In the genomic region with DNA sequence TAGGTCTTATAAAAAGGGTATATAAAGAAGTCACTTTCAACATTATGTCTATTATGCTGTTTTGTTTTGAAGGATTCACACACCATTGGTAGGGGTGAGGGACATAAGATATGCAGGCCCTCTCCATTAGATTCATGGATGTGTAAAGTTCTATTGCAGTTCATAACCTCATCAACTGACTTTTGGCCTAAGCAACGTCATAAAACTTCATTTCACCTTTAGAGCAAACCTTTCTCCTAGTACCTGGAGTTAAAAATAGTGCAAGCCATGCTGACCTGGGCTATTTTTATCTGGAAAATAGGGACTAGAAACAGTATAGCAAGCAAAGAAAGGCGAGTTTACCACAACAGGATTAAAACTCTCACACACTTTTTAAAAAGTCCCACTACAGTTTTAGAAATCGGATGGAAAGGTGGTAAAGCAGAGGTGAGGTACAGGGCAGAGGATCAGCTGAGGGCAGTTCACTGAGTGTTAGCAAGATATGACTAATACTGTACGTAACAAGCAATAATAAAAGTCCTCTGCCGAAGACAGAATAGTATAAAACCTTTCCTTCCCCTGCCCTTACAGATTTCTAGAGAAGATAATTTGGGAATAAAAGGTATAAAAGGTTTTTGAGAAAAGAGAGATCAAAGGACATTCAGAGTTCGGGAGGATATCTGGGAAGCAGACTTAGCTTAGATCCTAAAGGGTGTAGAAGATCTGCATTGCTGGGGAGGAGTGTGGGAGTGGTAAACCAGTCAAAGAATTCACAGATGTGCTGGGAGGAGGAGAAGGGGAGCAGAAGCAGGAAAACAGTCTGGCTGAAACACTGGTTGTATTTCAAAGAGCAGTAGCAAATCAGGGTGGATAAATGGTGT, we compare ENCODE assay signal across 10 cellular contexts. TPM values are rescaled to one million over a fixed set of nuclear protein-coding genes. Genes with fewer than 3 reads are reported as not detected.
DNase-seq lines count a peak whose midpoint lies in the region; ATAC-seq and TF ChIP-seq lines count a peak whose summit lies in the region.
"Had no signal": no experiment of that assay in that cellular context is flagged by ENCODE, and none has a peak within 500 bp of the region (broad histone marks: within the 10 kb centered on the region; RNA-seq: fewer than 3 reads in every experiment).

No MANE protein-coding gene starts in this region.

- intact Hi-C loops in breast epithelium (cut with DNase I; ENCODE audit: low total_unique reads): no loop called here

- no peaks in the 10 kb centered on the region for H3K9me3 Mint-ChIP-seq in endodermal cell

- no peaks in the 10 kb centered on the region for H3K79me2 ChIP-seq in mesendoderm (ENCODE audit: control insufficient read depth, insufficient read depth, low read length)

- H3K36me3 ChIP-seq in breast epithelium (no peaks in the 10 kb centered on the region), mesendoderm (ENCODE audit: control insufficient read depth, insufficient read depth, low read length) (no peaks in the 10 kb centered on the region), endodermal cell (ENCODE audit: control insufficient read depth, insufficient read depth, low read length) (no peaks in the 10 kb centered on the region)

- no peak overlapping the region for H2BK120ac ChIP-seq in mesendoderm (ENCODE audit: low read depth, low read length)

- H3K4me1 ChIP-seq in breast epithelium: peaks cover 0 to 5% of the 10 kb centered on the region in 2 donors
- H3K4me1 ChIP-seq in mesendoderm (ENCODE audit: control insufficient read depth, low read depth, low read length): no peaks in the 10 kb centered on the region
- peaks cover 2% of the 10 kb centered on the region for H3K4me1 ChIP-seq in endodermal cell (ENCODE audit: control insufficient read depth, insufficient read depth, low read length)

- TF ChIP-seq POLR2A in breast epithelium (IDR thresholded peaks at IDR 0.05): no peak

- no CpG with 5 or more reads among the region's 6 CpGs for WGBS in mesendoderm (ENCODE audit: extremely low coverage, insufficient coverage, low lambda C conversion rate)
- 25 to 78% methylated on average over 1 to 6 of the region's 6 CpGs for WGBS in endodermal cell (ENCODE audit: insufficient coverage in 1 of 2, insufficient read length in 1 of 2), 2 experiments

- ATAC-seq in HG02852 (IDR thresholded peaks at IDR 0.05; ENCODE audit: unreplicated experiment): peak; percentile 79

- H3K36me3 Mint-ChIP-seq in endodermal cell (ENCODE audit: low read depth): peaks cover 2% of the 10 kb centered on the region

- H3K4ac ChIP-seq in mesendoderm (ENCODE audit: low read depth, low read length): no peak overlapping the region

- H3K4me3 ChIP-seq in breast epithelium (peak overlapping the region in 1 of 3 donors; percentile 14), mesendoderm (ENCODE audit: low read length) (no peak overlapping the region), endodermal cell (ENCODE audit: low read length) (no peak overlapping the region)

- H3K4me3 Mint-ChIP-seq in endodermal cell: no peak overlapping the region

- H4K8ac ChIP-seq in mesendoderm (ENCODE audit: low read depth, low read length): no peak overlapping the region

- no peak overlapping the region for H3K27ac Mint-ChIP-seq in endodermal cell

- H3K9me3 ChIP-seq in breast epithelium (no peaks in the 10 kb centered on the region), endodermal cell (ENCODE audit: control insufficient read depth, low read length) (no peaks in the 10 kb centered on the region)

- H3K27me3 Mint-ChIP-seq in endodermal cell (ENCODE audit: insufficient read depth): no peaks in the 10 kb centered on the region

- no peak overlapping the region for H3K56ac ChIP-seq in mesendoderm (ENCODE audit: low read length)

- no peak overlapping the region for H3K23ac ChIP-seq in mesendoderm (ENCODE audit: low read length)

- H3K18ac ChIP-seq in mesendoderm (ENCODE audit: low read length): no peak overlapping the region

- no peaks in the 10 kb centered on the region for H3K79me1 ChIP-seq in mesendoderm (ENCODE audit: low read length)

- H3K9ac ChIP-seq in mesendoderm (ENCODE audit: low read length) (no peak overlapping the region), endodermal cell (ENCODE audit: extremely low read depth, low read length, poor library complexity, severe bottlenecking) (no peak overlapping the region)

- no peaks in the 10 kb centered on the region for H3K27me3 ChIP-seq in breast epithelium
- H3K27me3 ChIP-seq in mesendoderm (ENCODE audit: insufficient read depth, low read length, poor library complexity): no peaks in the 10 kb centered on the region
- no peaks in the 10 kb centered on the region for H3K27me3 ChIP-seq in endodermal cell (ENCODE audit: control insufficient read depth, insufficient read depth, low read length, poor library complexity, severe bottlenecking)

- no peaks in the 10 kb centered on the region for H3K4me1 Mint-ChIP-seq in endodermal cell

- peak; percentile 35 for DNase-seq in Daoy (ENCODE audit: low read depth)
- DNase-seq in breast epithelium (ENCODE audit: low spot score in 2 of 2): no peak
- DNase-seq in mesendoderm: peak; percentile 22
- DNase-seq in endodermal cell: no peak
- no peak for DNase-seq in NCI-H510A (lab: John Stamatoyannopoulos, UW)
- no peak for DNase-seq in stimulated activated CD4-positive, alpha-beta T cell treated with anti-CD3 and anti-CD28 coated beads, Interleukin-2, amount 100 ng/mL, for 48 hours
- DNase-seq in NCI-H2227 (lab: John Stamatoyannopoulos, UW; ENCODE audit: unreplicated experiment): no peak
- DNase-seq: NK-92 treated with Interleukin-12 subunit alpha and Interleukin-12 subunit beta, amount 100 ng/mL, for 24 hours; stimulated activated CD4-positive, alpha-beta T cell treated with anti-CD3 and anti-CD28 coated beads, Interleukin-4, amount 100 ng/mL, for 1 hour had no signal

- no peak overlapping the region for H2BK5ac ChIP-seq in mesendoderm (ENCODE audit: low read length)

- TF ChIP-seq CTCF in breast epithelium (IDR thresholded peaks at IDR 0.05) (no peak), endodermal cell (conservative IDR thresholded peaks at IDR 0.05) (no peak)

- no peak overlapping the region for H4K5ac ChIP-seq in mesendoderm (ENCODE audit: low read length)

- H3K27ac ChIP-seq in breast epithelium (peak overlapping the region; percentile 39 to 54), mesendoderm (ENCODE audit: low read depth, low read length) (no peak overlapping the region), endodermal cell (ENCODE audit: low read depth, low read length) (no peak overlapping the region)

- no peak overlapping the region for H3K4me2 ChIP-seq in mesendoderm (ENCODE audit: low read length)

- no peak overlapping the region for H2AK5ac ChIP-seq in mesendoderm (ENCODE audit: low read length)

- H2BK15ac ChIP-seq in mesendoderm (replicated peaks; ENCODE audit: low read depth): no peak overlapping the region

RNA-seq across cellular contexts. Expression of gene EGLN1, which starts 14.3 kb away (rescaled TPM):
- 25.2 and 37.4 TPM in 2 replicates for total RNA-seq in Daoy (2014; rRNA removed; shearing (Covaris generic))
- total RNA-seq in breast epithelium: 10 to 100 TPM; 33.8 to 45.6 (median 38.1) TPM
- polyA plus RNA-seq in mesendoderm (2013, experiment 1 of 2): 3.9 TPM
- polyA plus RNA-seq in mesendoderm (2013, experiment 2 of 2): 4.0 TPM
- 10 to 100 TPM; 12.2 to 17.4 TPM for total RNA-seq in endodermal cell
- polyA plus RNA-seq in endodermal cell (2013, experiment 1 of 2): 17.6 TPM
- 18.7 TPM for polyA plus RNA-seq in endodermal cell (2013, experiment 2 of 2)

Comparison
In these comparisons a context has a peak if more than half of its experiments do, and no peak if none do; other contexts are left out.
1. DNase-seq: peak in Daoy (single experiment) and mesendoderm (single experiment); none in breast epithelium (0 of 2), endodermal cell (single experiment), NCI-H510A (single experiment), stimulated activated CD4-positive, alpha-beta T cell treated with anti-CD3 and anti-CD28 coated beads, Interleukin-2, amount 100 ng/mL, for 48 hours (0 of 2) and NCI-H2227 (single experiment).
2. H3K27ac ChIP-seq: peak in breast epithelium (2 of 2); none in mesendoderm (single experiment) and endodermal cell (single experiment).